14 cellular contexts compared by ENCODE assay signal in genomic region chr11:35598254-35599125, GRCh38. TPM values are rescaled to one million over a fixed set of nuclear protein-coding genes. Genes with fewer than 3 reads are reported as not detected.
DNase-seq lines count a peak whose midpoint lies in the region; ATAC-seq and TF ChIP-seq lines count a peak whose summit lies in the region.
"Had no signal": no experiment of that assay in that cellular context is flagged by ENCODE, and none has a peak within 500 bp of the region (broad histone marks: within the 10 kb centered on the region; RNA-seq: fewer than 3 reads in every experiment).

No MANE protein-coding gene starts in this region.

- H3K4me3 ChIP-seq in mammary epithelial cell (replicated peaks in 1 of 3; ENCODE audit: insufficient read depth in 1 of 3, low read depth in 2 of 3, low read length in 3 of 3) (no peak overlapping the region), RWPE2 (ENCODE audit: severe bottlenecking) (no peak overlapping the region), SK-N-SH (ENCODE audit: low read depth in 2 of 2, low read length in 1 of 2) (no peak overlapping the region)
- H3K4me3 ChIP-seq: psoas muscle had no signal

- in situ Hi-C loops in mammary epithelial cell (cut with MboI; ENCODE audit: low sequenced_read_pairs in 2 of 2), result no loop called here

- H3K36me3 Mint-ChIP-seq in MCF 10A (ENCODE audit: insufficient read depth, unreplicated experiment), result no peaks in the 10 kb centered on the region
- H3K36me3 Mint-ChIP-seq: T-cell had no signal

- H4K20me1 ChIP-seq in mammary epithelial cell (ENCODE audit: insufficient read depth, low read length) (no peaks in the 10 kb centered on the region), SK-N-SH (ENCODE audit: insufficient read depth) (no peaks in the 10 kb centered on the region)

- peaks cover 32% of the 10 kb centered on the region for H3K4me1 ChIP-seq in mammary epithelial cell (ENCODE audit: insufficient read depth, low read length)
- H3K4me1 ChIP-seq in RWPE2 (ENCODE audit: insufficient read depth, poor library complexity, severe bottlenecking), result no peaks in the 10 kb centered on the region
- peaks cover 0 to 11% of the 10 kb centered on the region in 2 experiments; a peak in 1 of 4 replicates for H3K4me1 ChIP-seq in SK-N-SH (ENCODE audit: control insufficient read depth in 1 of 2, insufficient read depth in 2 of 2, low read depth in 1 of 2, low read length in 1 of 2)
- H3K4me1 ChIP-seq: psoas muscle had no signal

- H3K27me3 Mint-ChIP-seq in MCF 10A (ENCODE audit: insufficient read depth, unreplicated experiment), result no peaks in the 10 kb centered on the region

- TF ChIP-seq RAD21 in SK-N-SH (IDR thresholded peaks at IDR 0.05; ENCODE audit: low read length), result no peak

- H3K4me2 ChIP-seq in mammary epithelial cell (ENCODE audit: insufficient read depth, low read depth, low read length) (no peak overlapping the region), SK-N-SH (no peak overlapping the region)

- H3K9me3 Mint-ChIP-seq in MCF 10A (ENCODE audit: unreplicated experiment), result no peaks in the 10 kb centered on the region
- H3K9me3 Mint-ChIP-seq: T-cell had no signal

- H3K9ac ChIP-seq in mammary epithelial cell (ENCODE audit: insufficient read depth, low read length), result no peak overlapping the region
- no peak overlapping the region for H3K9ac ChIP-seq in SK-N-SH

- H2AFZ ChIP-seq in mammary epithelial cell (ENCODE audit: low read depth, low read length) (peak overlapping the region; percentile 42), SK-N-SH (ENCODE audit: low read depth) (no peak overlapping the region)

- dilution Hi-C loops in mammary epithelial cell (cut with HindIII; ENCODE audit: low sequenced_read_pairs), result no loop called here

- peak; percentile 91 for ATAC-seq in HG02759 (IDR thresholded peaks at IDR 0.05; ENCODE audit: unreplicated experiment)
- peak; percentile 44; the same call in 2 of the 3 replicates for ATAC-seq in RWPE2 (ENCODE audit: low read depth)
- peak; percentile 43 for ATAC-seq in stimulated activated naive CD8-positive, alpha-beta T cell treated with anti-CD3 and anti-CD28 coated beads, Interleukin-15, Interleukin-2, amounts not matched to agents 100 U/mL and 50 U/mL, for 24 hours
- no peak for ATAC-seq in omental fat pad (ENCODE audit: low FRiP score)
- ATAC-seq: left colon, psoas muscle, T-cell had no signal

- DNase-seq in mammary epithelial cell (peak; percentile 96), MCF 10A (ENCODE audit: unreplicated experiment) (no peak), RWPE2 (ENCODE audit: low spot score) (no peak), omental fat pad (ENCODE audit: low spot score) (no peak), SK-N-SH (no peak), SW480 (ENCODE audit: low spot score) (no peak)
- no peak for DNase-seq in stimulated activated naive CD8-positive, alpha-beta T cell treated with anti-CD3 and anti-CD28 coated beads, Interleukin-15, Interleukin-2, amounts not matched to agents 100 U/mL and 50 U/mL, for 24 hours
- DNase-seq: left colon, NCI-H2171, psoas muscle, T-cell had no signal

- H3K9me3 ChIP-seq in mammary epithelial cell (replicated peaks; ENCODE audit: insufficient read depth, low read length) (no peaks in the 10 kb centered on the region), RWPE2 (ENCODE audit: severe bottlenecking) (no peaks in the 10 kb centered on the region), SK-N-SH (no peaks in the 10 kb centered on the region)
- H3K9me3 ChIP-seq: psoas muscle had no signal

- WGBS in mammary epithelial cell (ENCODE audit: low coverage, missing lambda C conversion rate), result 41% methylated on average over 3 of the region's 3 CpGs
- 86% methylated on average over 3 of the region's 3 CpGs for WGBS in SK-N-SH (ENCODE audit: low lambda C conversion rate)

- no TSS peak for BruUV-seq in mammary epithelial cell (replicated peaks; lab: Mats Ljungman, UMichigan)
- no TSS peak for BruUV-seq in MCF 10A (replicated peaks; lab: Mats Ljungman, UMichigan)

- peak overlapping the region; percentile 14 for H3K27ac ChIP-seq in mammary epithelial cell (ENCODE audit: insufficient read depth, low read depth, low read length)
- no peak overlapping the region for H3K27ac ChIP-seq in RWPE2 (ENCODE audit: poor library complexity, severe bottlenecking)
- H3K27ac ChIP-seq in SK-N-SH (ENCODE audit: low read depth in 2 of 2, low read length in 1 of 2), result no peak overlapping the region
- H3K27ac ChIP-seq: epithelial cell of prostate, psoas muscle had no signal

- POLR2A ChIA-PET in MCF 10A (lab: Yijun Ruan, JAX), result interaction anchor here (0.6 kb wide), 1 partner anchor 15 kb away, joined by 3 read pairs; no protein-coding TSS in a partner anchor
- POLR2A ChIA-PET in SK-N-SH (lab: Yijun Ruan, JAX), result no interaction called here

- H3K9me2 ChIP-seq in SK-N-SH, result no peaks in the 10 kb centered on the region

- no peak for TF ChIP-seq CTCF in mammary epithelial cell (conservative IDR thresholded peaks at IDR 0.05 in 1 of 2, IDR thresholded peaks at IDR 0.05 in 1 of 2; ENCODE audit: extremely low read depth in 1 of 2, insufficient read depth in 1 of 2, low read depth in 1 of 2, low read length in 2 of 2)
- TF ChIP-seq CTCF in MCF 10A (IDR thresholded peaks at IDR 0.05; ENCODE audit: unreplicated experiment), result no peak
- TF ChIP-seq CTCF in RWPE2 (IDR thresholded peaks at IDR 0.05; ENCODE audit: poor library complexity, severe bottlenecking), result no peak
- no peak for TF ChIP-seq CTCF in omental fat pad (IDR thresholded peaks at IDR 0.05)
- no peak for TF ChIP-seq CTCF in SK-N-SH (IDR thresholded peaks at IDR 0.05)

- intact Hi-C loops in mammary epithelial cell (cut with micrococcal nuclease) (no loop called here), MCF 10A (cut with micrococcal nuclease) (no loop called here)

- H3K27me3 ChIP-seq in mammary epithelial cell (ENCODE audit: insufficient read depth, low read length), result no peaks in the 10 kb centered on the region
- H3K27me3 ChIP-seq in RWPE2 (ENCODE audit: insufficient read depth, poor library complexity, severe bottlenecking), result no peaks in the 10 kb centered on the region
- no peaks in the 10 kb centered on the region for H3K27me3 ChIP-seq in SK-N-SH (ENCODE audit: insufficient read depth)

- H3F3A ChIP-seq in SK-N-SH (replicated peaks; ENCODE audit: insufficient read depth), result no peaks in the 10 kb centered on the region

- no peak for TF ChIP-seq EP300 in SK-N-SH (IDR thresholded peaks at IDR 0.05; ENCODE audit: borderline replicate concordance in 1 of 2, low read depth in 1 of 2, low read length in 1 of 2)

- H3K4me3 Mint-ChIP-seq in MCF 10A (ENCODE audit: unreplicated experiment), result no peak overlapping the region
- H3K4me3 Mint-ChIP-seq: B cell, T-cell had no signal

- peaks cover 13% of the 10 kb centered on the region for H3K4me1 Mint-ChIP-seq in MCF 10A (ENCODE audit: insufficient read depth, unreplicated experiment)
- H3K4me1 Mint-ChIP-seq: B cell, T-cell had no signal

- H3K27ac Mint-ChIP-seq in MCF 10A (ENCODE audit: low read depth, unreplicated experiment), result no peak overlapping the region
- H3K27ac Mint-ChIP-seq: B cell, T-cell had no signal

- H3K79me2 ChIP-seq in mammary epithelial cell (ENCODE audit: insufficient read depth, low read length), result no peaks in the 10 kb centered on the region
- H3K79me2 ChIP-seq in SK-N-SH (ENCODE audit: insufficient read depth), result no peaks in the 10 kb centered on the region

- no peaks in the 10 kb centered on the region for H3K36me3 ChIP-seq in mammary epithelial cell (ENCODE audit: insufficient read depth, low read length)
- no peaks in the 10 kb centered on the region for H3K36me3 ChIP-seq in RWPE2 (ENCODE audit: low read depth)
- H3K36me3 ChIP-seq in SK-N-SH (replicated peaks in 1 of 2; ENCODE audit: control insufficient read depth in 1 of 2, insufficient read depth in 2 of 2, low read length in 1 of 2), result no peaks in the 10 kb centered on the region

- CTCF ChIA-PET in mammary epithelial cell (lab: Charles Lee; ENCODE audit: low non-redundant PET), result no interaction called here
- CTCF ChIA-PET in MCF 10A (lab: Yijun Ruan, JAX), result interaction anchor here (0.7 to 2.0 kb wide), 7 partner anchors 8 to 668 kb away, joined by 3 to 5 read pairs (median 4); no protein-coding TSS in a partner anchor
- CTCF ChIA-PET in SK-N-SH (lab: Yijun Ruan, JAX), result interaction anchor here (0.7 to 1.4 kb wide), 5 partner anchors 12 to 912 kb away, joined by 3 to 4 read pairs (median 3); no protein-coding TSS in a partner anchor

TF ChIP-seq in SK-N-SH, 30 proteins besides CTCF, POLR2A, EP300 and RAD21 (continues in another document):
- TF ChIP-seq, protein P1, sequence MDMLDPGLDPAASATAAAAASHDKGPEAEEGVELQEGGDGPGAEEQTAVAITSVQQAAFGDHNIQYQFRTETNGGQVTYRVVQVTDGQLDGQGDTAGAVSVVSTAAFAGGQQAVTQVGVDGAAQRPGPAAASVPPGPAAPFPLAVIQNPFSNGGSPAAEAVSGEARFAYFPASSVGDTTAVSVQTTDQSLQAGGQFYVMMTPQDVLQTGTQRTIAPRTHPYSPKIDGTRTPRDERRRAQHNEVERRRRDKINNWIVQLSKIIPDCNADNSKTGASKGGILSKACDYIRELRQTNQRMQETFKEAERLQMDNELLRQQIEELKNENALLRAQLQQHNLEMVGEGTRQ (IDR thresholded peaks at IDR 0.05; ENCODE audit: borderline replicate concordance, low read depth, low read length), result no peak
- TF ChIP-seq FOSL2 (IDR thresholded peaks at IDR 0.05; ENCODE audit: borderline replicate concordance, low read depth) (no peak), MAX (IDR thresholded peaks at IDR 0.05; ENCODE audit: low read depth) (no peak), MXI1 (IDR thresholded peaks at IDR 0.05; ENCODE audit: low read depth, low read length) (no peak), FOXJ3 (CRISPR knock-in tag; IDR thresholded peaks at IDR 0.05) (no peak), ELF1 (IDR thresholded peaks at IDR 0.05) (no peak), RXRA (IDR thresholded peaks at IDR 0.05; ENCODE audit: borderline replicate concordance, low read depth) (no peak)

RNA-seq across cellular contexts. Expression of gene FJX1, which starts 19.8 kb away (rescaled TPM):
- total RNA-seq in mammary epithelial cell (10 to 100 TPM; 38.5 to 53.8 TPM), MCF 10A (2022) (33.3 and 53.7 TPM in 2 replicates), omental fat pad (10 to 100 TPM in 2 of 4 donors, 1 to 10 TPM in 2; 3.3 to 48.4 (median 9.4) TPM)
- polyA plus RNA-seq in mammary epithelial cell (20.4 TPM), SK-N-SH (2012; rRNA removed) (29.8 and 34.5 TPM in 2 replicates)
- 12.6 TPM for polyA minus RNA-seq in mammary epithelial cell
- 20.3 and 27.2 TPM in 2 replicates for polyA plus RNA-seq in SK-N-SH (2012; cell fraction: cytosol; rRNA removed)
- polyA plus RNA-seq in SK-N-SH (2012; cell fraction: nucleus; rRNA removed), result 47.0 and 55.9 TPM in 2 replicates
- total RNA-seq: B cell had no signal
